ENCODE assay signal across 17 cellular contexts in the genomic region with DNA sequence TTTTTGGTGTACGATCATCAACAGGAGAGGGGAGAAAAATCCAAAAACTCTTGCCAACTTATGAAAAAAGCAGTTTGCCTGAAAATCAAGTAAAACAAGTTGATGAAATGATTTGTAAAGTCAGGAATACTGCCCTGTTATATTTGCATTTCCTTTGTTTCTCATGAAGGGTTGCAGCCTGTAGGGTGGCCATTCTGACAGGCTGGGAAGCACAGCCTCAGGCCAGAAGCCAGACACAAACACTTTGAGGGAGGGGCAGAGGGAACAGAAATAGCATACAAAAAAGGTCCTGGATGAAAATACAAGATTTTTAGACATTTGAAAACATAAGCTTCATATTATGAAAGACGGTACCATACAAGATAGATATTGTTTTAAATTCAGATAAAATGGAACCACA.
DNase-seq lines count a peak whose midpoint lies in the region; ATAC-seq and TF ChIP-seq lines count a peak whose summit lies in the region.
"Had no signal": no experiment of that assay in that cellular context is flagged by ENCODE, and none has a peak within 500 bp of the region (broad histone marks: within the 10 kb centered on the region; RNA-seq: fewer than 3 reads in every experiment).

No MANE protein-coding gene starts in this region.

- H3K9me3 ChIP-seq in WERI-Rb-1 (ENCODE audit: severe bottlenecking) = no peaks in the 10 kb centered on the region
- H3K9me3 ChIP-seq: Peyer's patch had no signal

- H3K4me3 ChIP-seq in WERI-Rb-1 (ENCODE audit: low read depth, low read length) = no peak overlapping the region
- H3K4me3 ChIP-seq: GM12878, Peyer's patch had no signal

- H3K27me3 ChIP-seq in WERI-Rb-1 (ENCODE audit: insufficient read depth, low read depth, severe bottlenecking) = no peaks in the 10 kb centered on the region
- H3K27me3 ChIP-seq: Peyer's patch had no signal

- H3K9me3 Mint-ChIP-seq in activated naive CD8-positive, alpha-beta T cell treated with anti-CD3 and anti-CD28 coated beads, Interleukin-2, amount 10 ng/mL, durations not matched to agents 7 days and 5 days = no peaks in the 10 kb centered on the region
- H3K9me3 Mint-ChIP-seq in activated naive CD8-positive, alpha-beta T cell treated with anti-CD3 and anti-CD28 coated beads, Interleukin-2, amount 50 U/mL, for 24 hours = no peaks in the 10 kb centered on the region
- no peaks in the 10 kb centered on the region for H3K9me3 Mint-ChIP-seq in IgD-negative memory B cell
- H3K9me3 Mint-ChIP-seq in endothelial cell (ENCODE audit: unreplicated experiment) = no peaks in the 10 kb centered on the region
- H3K9me3 Mint-ChIP-seq in stimulated activated memory B cell treated with anti-CD40 and anti-IgM and Interleukin-4, amounts not matched to agents 10 μg/mL and 1 μg/mL and 100 μg/mL, for 72 hours = no peaks in the 10 kb centered on the region
- H3K9me3 Mint-ChIP-seq: H9 had no signal

- H3K27me3 Mint-ChIP-seq in activated naive CD8-positive, alpha-beta T cell treated with anti-CD3 and anti-CD28 coated beads, Interleukin-2, amount 10 ng/mL, durations not matched to agents 7 days and 5 days = no peaks in the 10 kb centered on the region
- H3K27me3 Mint-ChIP-seq in activated naive CD8-positive, alpha-beta T cell treated with anti-CD3 and anti-CD28 coated beads, Interleukin-2, amount 50 U/mL, for 24 hours = no peaks in the 10 kb centered on the region
- H3K27me3 Mint-ChIP-seq in IgD-negative memory B cell (no peaks in the 10 kb centered on the region), endothelial cell (ENCODE audit: unreplicated experiment) (peaks cover 6% of the 10 kb centered on the region)
- H3K27me3 Mint-ChIP-seq in stimulated activated memory B cell treated with anti-CD40 and anti-IgM and Interleukin-4, amounts not matched to agents 10 μg/mL and 1 μg/mL and 100 μg/mL, for 72 hours = no peaks in the 10 kb centered on the region

- H3K27ac ChIP-seq in WERI-Rb-1 (no peak overlapping the region), substantia nigra (ENCODE audit: low read depth, low read length, poor library complexity, severe bottlenecking) (no peak overlapping the region)

- H3K36me3 Mint-ChIP-seq in activated naive CD8-positive, alpha-beta T cell treated with anti-CD3 and anti-CD28 coated beads, Interleukin-2, amount 10 ng/mL, durations not matched to agents 7 days and 5 days = peaks cover 3% of the 10 kb centered on the region
- H3K36me3 Mint-ChIP-seq in activated naive CD8-positive, alpha-beta T cell treated with anti-CD3 and anti-CD28 coated beads, Interleukin-2, amount 50 U/mL, for 24 hours (ENCODE audit: low read depth) = no peaks in the 10 kb centered on the region
- H3K36me3 Mint-ChIP-seq in IgD-negative memory B cell = peaks cover 3% of the 10 kb centered on the region
- no peaks in the 10 kb centered on the region for H3K36me3 Mint-ChIP-seq in endothelial cell (ENCODE audit: low read depth, unreplicated experiment)
- H3K36me3 Mint-ChIP-seq in stimulated activated memory B cell treated with anti-CD40 and anti-IgM and Interleukin-4, amounts not matched to agents 10 μg/mL and 1 μg/mL and 100 μg/mL, for 72 hours = peaks cover 6% of the 10 kb centered on the region

- ATAC-seq in activated naive CD8-positive, alpha-beta T cell treated with anti-CD3 and anti-CD28 coated beads, Interleukin-2, amount 10 ng/mL, durations not matched to agents 7 days and 5 days (ENCODE audit: low read depth) = no peak
- ATAC-seq in activated naive CD8-positive, alpha-beta T cell treated with anti-CD3 and anti-CD28 coated beads, Interleukin-2, amount 50 U/mL, for 24 hours = no peak
- no peak for ATAC-seq in stimulated activated memory B cell treated with anti-CD40 and anti-IgM and Interleukin-4, amounts not matched to agents 10 μg/mL and 1 μg/mL and 100 μg/mL, for 72 hours
- ATAC-seq: GM12878 had no signal

- no peak for TF ChIP-seq CTCF in endothelial cell (IDR thresholded peaks at IDR 0.05; ENCODE audit: unreplicated experiment)
- no peak for TF ChIP-seq CTCF in WERI-Rb-1 (IDR thresholded peaks at IDR 0.05; ENCODE audit: low read depth, low read length)

- POLR2A ChIA-PET in activated naive CD8-positive, alpha-beta T cell treated with anti-CD3 and anti-CD28 coated beads, Interleukin-2, amount 10 ng/mL, durations not matched to agents 7 days and 5 days (lab: Charles Lee) = no interaction called here

- DNase-seq in activated naive CD8-positive, alpha-beta T cell treated with anti-CD3 and anti-CD28 coated beads, Interleukin-2, amount 10 ng/mL, durations not matched to agents 7 days and 5 days = no peak
- DNase-seq in activated naive CD8-positive, alpha-beta T cell treated with anti-CD3 and anti-CD28 coated beads, Interleukin-2, amount 50 U/mL, for 24 hours = no peak
- DNase-seq in endothelial cell (ENCODE audit: low spot score) = no peak
- no peak for DNase-seq in WERI-Rb-1
- DNase-seq in amniotic stem cell (lab: John Stamatoyannopoulos, UW) = no peak
- no peak for DNase-seq in substantia nigra (lab: John Stamatoyannopoulos, UW)
- DNase-seq: 8988T, DND-41, GDM1, H9, NCI-H187 treated with DMSO at 0.1 percent for 48 hours, NCI-H524, Peyer's patch, SHP77 had no signal

- H3K4me3 Mint-ChIP-seq in activated naive CD8-positive, alpha-beta T cell treated with anti-CD3 and anti-CD28 coated beads, Interleukin-2, amount 10 ng/mL, durations not matched to agents 7 days and 5 days = no peak overlapping the region
- H3K4me3 Mint-ChIP-seq in activated naive CD8-positive, alpha-beta T cell treated with anti-CD3 and anti-CD28 coated beads, Interleukin-2, amount 50 U/mL, for 24 hours = no peak overlapping the region
- H3K4me3 Mint-ChIP-seq in IgD-negative memory B cell (peak overlapping the region in 1 of 4 donors; percentile 68), endothelial cell (ENCODE audit: unreplicated experiment) (peak overlapping the region; percentile 21)
- no peak overlapping the region for H3K4me3 Mint-ChIP-seq in stimulated activated memory B cell treated with anti-CD40 and anti-IgM and Interleukin-4, amounts not matched to agents 10 μg/mL and 1 μg/mL and 100 μg/mL, for 72 hours
- H3K4me3 Mint-ChIP-seq: H9 had no signal

- H3K4me1 Mint-ChIP-seq in activated naive CD8-positive, alpha-beta T cell treated with anti-CD3 and anti-CD28 coated beads, Interleukin-2, amount 10 ng/mL, durations not matched to agents 7 days and 5 days = peaks cover 7% of the 10 kb centered on the region
- H3K4me1 Mint-ChIP-seq in activated naive CD8-positive, alpha-beta T cell treated with anti-CD3 and anti-CD28 coated beads, Interleukin-2, amount 50 U/mL, for 24 hours = peaks cover 17% of the 10 kb centered on the region
- H3K4me1 Mint-ChIP-seq in IgD-negative memory B cell = peaks cover 43 to 52% (median 46%) of the 10 kb centered on the region in 3 donors
- H3K4me1 Mint-ChIP-seq in endothelial cell (ENCODE audit: unreplicated experiment) = peaks cover 61% of the 10 kb centered on the region
- peaks cover 66% of the 10 kb centered on the region for H3K4me1 Mint-ChIP-seq in stimulated activated memory B cell treated with anti-CD40 and anti-IgM and Interleukin-4, amounts not matched to agents 10 μg/mL and 1 μg/mL and 100 μg/mL, for 72 hours

- H3K27ac Mint-ChIP-seq in activated naive CD8-positive, alpha-beta T cell treated with anti-CD3 and anti-CD28 coated beads, Interleukin-2, amount 10 ng/mL, durations not matched to agents 7 days and 5 days = peak overlapping the region; percentile 39
- no peak overlapping the region for H3K27ac Mint-ChIP-seq in activated naive CD8-positive, alpha-beta T cell treated with anti-CD3 and anti-CD28 coated beads, Interleukin-2, amount 50 U/mL, for 24 hours
- H3K27ac Mint-ChIP-seq in IgD-negative memory B cell = peak overlapping the region in 2 of 3 donors; percentile 39 to 76
- H3K27ac Mint-ChIP-seq in endothelial cell (ENCODE audit: unreplicated experiment) = peak overlapping the region; percentile 81
- peak overlapping the region; percentile 77 for H3K27ac Mint-ChIP-seq in stimulated activated memory B cell treated with anti-CD40 and anti-IgM and Interleukin-4, amounts not matched to agents 10 μg/mL and 1 μg/mL and 100 μg/mL, for 72 hours

- H3K36me3 ChIP-seq in WERI-Rb-1 = no peaks in the 10 kb centered on the region; the same call in 1 of the 2 replicates
- H3K36me3 ChIP-seq: Peyer's patch had no signal
